9 cellular contexts compared by ENCODE assay signal in the genomic region with DNA sequence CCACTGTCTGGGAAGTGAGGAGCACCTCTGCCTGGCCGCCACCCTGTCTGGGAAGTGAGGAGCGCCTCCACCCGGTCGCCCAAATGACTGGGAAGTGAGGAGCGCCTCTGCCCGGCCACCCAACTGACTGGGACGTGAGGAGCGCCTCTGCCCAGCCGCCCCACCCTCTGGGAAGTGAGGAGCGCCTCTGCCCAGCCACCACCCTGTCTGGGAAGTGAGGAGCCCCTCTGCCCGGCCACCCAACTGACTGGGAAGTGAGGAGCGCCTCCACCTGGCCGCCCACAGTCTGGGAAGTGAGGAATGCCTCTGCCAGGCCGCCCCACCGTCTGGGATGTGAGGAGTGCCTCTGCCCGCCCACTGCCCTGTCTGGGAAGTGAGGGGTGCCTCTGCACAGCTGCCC. TPM values are rescaled to one million over a fixed set of nuclear protein-coding genes. Genes with fewer than 3 reads are reported as not detected.
"Had no signal": no experiment of that assay in that cellular context is flagged by ENCODE, and none has a peak within 500 bp of the region (broad histone marks: within the 10 kb centered on the region; RNA-seq: fewer than 3 reads in every experiment).

No MANE protein-coding gene starts in this region.

- DNase-seq: GDM1, GF-D8 had no signal

- ATAC-seq: GM12878 had no signal

- FAIRE-seq: G401.6, GM12878, GM12891, GM12892, GM18507, GM19239 had no signal

- H3K4me3 ChIP-seq: GM12878 had no signal

RNA-seq across cellular contexts. Expression of a gene that starts 32.9 kb away (rescaled TPM):
- total RNA-seq: G401, GM12878 had no signal
